In genomic region chr20:44650777-44651493, GRCh38 we compare ENCODE assay signal across 1 cellular context.
TF ChIP-seq lines count a peak whose summit lies in the region.

No MANE protein-coding gene starts in this region.

TF ChIP-seq in GM12878, 131 proteins besides CTCF, POLR2A, EP300 and RAD21:
- TF ChIP-seq LARP7 (IDR thresholded peaks at IDR 0.05) (peak; percentile 18; the same call in 1 of the 2 replicates), ATF7 (IDR thresholded peaks at IDR 0.05; ENCODE audit: low read depth) (no peak), SMARCA5 (IDR thresholded peaks at IDR 0.05) (peak; percentile 74), ESRRA (IDR thresholded peaks at IDR 0.05; ENCODE audit: low read length) (peak; percentile 43; the same call in 1 of the 2 replicates), SIN3A (IDR thresholded peaks at IDR 0.05; ENCODE audit: low read depth, low read length) (0 out of 2 replicates have a peak, but pooled peaks have one; percentile 21), CHD4 (IDR thresholded peaks at IDR 0.05) (no peak), ZBTB11 (CRISPR knock-in tag; IDR thresholded peaks at IDR 0.05) (no peak), ZBTB4 (CRISPR knock-in tag; IDR thresholded peaks at IDR 0.05) (no peak), SREBF1 (IDR thresholded peaks at IDR 0.05; ENCODE audit: low read length) (no peak), NFIC (IDR thresholded peaks at IDR 0.05; ENCODE audit: low read depth, low read length) (no peak), MEF2B (IDR thresholded peaks at IDR 0.05; ENCODE audit: partially characterized antibody, poor library complexity, severe bottlenecking) (peak; percentile 51), EED (IDR thresholded peaks at IDR 0.05; ENCODE audit: low read depth) (0 out of 2 replicates have a peak, but pooled peaks have one; percentile 21), BRCA1 (IDR thresholded peaks at IDR 0.05; ENCODE audit: low read depth, low read length) (no peak), TCF12 (IDR thresholded peaks at IDR 0.05; ENCODE audit: low read depth, low read length) (0 out of 2 replicates have a peak, but pooled peaks have one; percentile 22), NBN (IDR thresholded peaks at IDR 0.05) (0 out of 2 replicates have a peak, but pooled peaks have one; percentile 46), MYB (IDR thresholded peaks at IDR 0.05; ENCODE audit: borderline replicate concordance, low read depth, low read length) (no peak), SMAD1 (IDR thresholded peaks at IDR 0.05; ENCODE audit: low read depth, partially characterized antibody) (no peak)
- TF ChIP-seq, protein P1, sequence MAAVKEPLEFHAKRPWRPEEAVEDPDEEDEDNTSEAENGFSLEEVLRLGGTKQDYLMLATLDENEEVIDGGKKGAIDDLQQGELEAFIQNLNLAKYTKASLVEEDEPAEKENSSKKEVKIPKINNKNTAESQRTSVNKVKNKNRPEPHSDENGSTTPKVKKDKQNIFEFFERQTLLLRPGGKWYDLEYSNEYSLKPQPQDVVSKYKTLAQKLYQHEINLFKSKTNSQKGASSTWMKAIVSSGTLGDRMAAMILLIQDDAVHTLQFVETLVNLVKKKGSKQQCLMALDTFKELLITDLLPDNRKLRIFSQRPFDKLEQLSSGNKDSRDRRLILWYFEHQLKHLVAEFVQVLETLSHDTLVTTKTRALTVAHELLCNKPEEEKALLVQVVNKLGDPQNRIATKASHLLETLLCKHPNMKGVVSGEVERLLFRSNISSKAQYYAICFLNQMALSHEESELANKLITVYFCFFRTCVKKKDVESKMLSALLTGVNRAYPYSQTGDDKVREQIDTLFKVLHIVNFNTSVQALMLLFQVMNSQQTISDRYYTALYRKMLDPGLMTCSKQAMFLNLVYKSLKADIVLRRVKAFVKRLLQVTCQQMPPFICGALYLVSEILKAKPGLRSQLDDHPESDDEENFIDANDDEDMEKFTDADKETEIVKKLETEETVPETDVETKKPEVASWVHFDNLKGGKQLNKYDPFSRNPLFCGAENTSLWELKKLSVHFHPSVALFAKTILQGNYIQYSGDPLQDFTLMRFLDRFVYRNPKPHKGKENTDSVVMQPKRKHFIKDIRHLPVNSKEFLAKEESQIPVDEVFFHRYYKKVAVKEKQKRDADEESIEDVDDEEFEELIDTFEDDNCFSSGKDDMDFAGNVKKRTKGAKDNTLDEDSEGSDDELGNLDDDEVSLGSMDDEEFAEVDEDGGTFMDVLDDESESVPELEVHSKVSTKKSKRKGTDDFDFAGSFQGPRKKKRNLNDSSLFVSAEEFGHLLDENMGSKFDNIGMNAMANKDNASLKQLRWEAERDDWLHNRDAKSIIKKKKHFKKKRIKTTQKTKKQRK (IDR thresholded peaks at IDR 0.05; ENCODE audit: low read depth, low read length) = no peak
- TF ChIP-seq, protein P2, sequence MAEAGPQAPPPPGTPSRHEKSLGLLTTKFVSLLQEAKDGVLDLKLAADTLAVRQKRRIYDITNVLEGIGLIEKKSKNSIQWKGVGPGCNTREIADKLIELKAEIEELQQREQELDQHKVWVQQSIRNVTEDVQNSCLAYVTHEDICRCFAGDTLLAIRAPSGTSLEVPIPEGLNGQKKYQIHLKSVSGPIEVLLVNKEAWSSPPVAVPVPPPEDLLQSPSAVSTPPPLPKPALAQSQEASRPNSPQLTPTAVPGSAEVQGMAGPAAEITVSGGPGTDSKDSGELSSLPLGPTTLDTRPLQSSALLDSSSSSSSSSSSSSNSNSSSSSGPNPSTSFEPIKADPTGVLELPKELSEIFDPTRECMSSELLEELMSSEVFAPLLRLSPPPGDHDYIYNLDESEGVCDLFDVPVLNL (IDR thresholded peaks at IDR 0.05; ENCODE audit: low read depth, low read length) = no peak
